Comparison of ENCODE assay signal across 16 cellular contexts in genomic region chr1:7608628-7609295, GRCh38.
DNase-seq lines count a peak whose midpoint lies in the region; ATAC-seq, FAIRE-seq and TF ChIP-seq lines count a peak whose summit lies in the region.
"Had no signal": no experiment of that assay in that cellular context is flagged by ENCODE, and none has a peak within 500 bp of the region (broad histone marks: within the 10 kb centered on the region; RNA-seq: fewer than 3 reads in every experiment).

No MANE protein-coding gene starts in this region.

- H3K9ac ChIP-seq in HUES48 (ENCODE audit: low read depth, low read length): peak overlapping the region; percentile 51
- H3K9ac ChIP-seq in H1 (replicated peaks in 1 of 4; ENCODE audit: extremely low read depth in 1 of 4, low read depth in 3 of 4, low read length in 3 of 4): no peak overlapping the region
- H3K9ac ChIP-seq: GM23248, SK-N-SH had no signal

- H2AFZ ChIP-seq in H1 (ENCODE audit: low read length): no peak overlapping the region
- H2AFZ ChIP-seq: GM23248 had no signal

- H3K27me3 ChIP-seq in HUES48 (ENCODE audit: control insufficient read depth, insufficient read depth, low read length): no peaks in the 10 kb centered on the region
- H3K27me3 ChIP-seq in H1 (replicated peaks in 1 of 4; ENCODE audit: control insufficient read depth in 3 of 4, extremely low read depth in 1 of 4, insufficient read depth in 3 of 4, low read length in 3 of 4): no peaks in the 10 kb centered on the region

- no peak overlapping the region for H2BK15ac ChIP-seq in H1 (ENCODE audit: low read length)

- no peaks in the 10 kb centered on the region for H3K79me2 ChIP-seq in H1 (ENCODE audit: control insufficient read depth in 1 of 2, insufficient read depth in 2 of 2, low read length in 2 of 2)

- no peak overlapping the region for H2BK120ac ChIP-seq in H1 (replicated peaks; ENCODE audit: low read depth, low read length)

- no peaks in the 10 kb centered on the region; the same call in 1 of the 2 replicates for H3K79me1 ChIP-seq in H1 (ENCODE audit: low read depth, low read length)

- H4K8ac ChIP-seq in H1 (ENCODE audit: extremely low read depth, insufficient read depth, low read length): 0 out of 2 replicates have a peak overlapping the region, but pooled peaks have one; percentile 12

- H3K4me3 Mint-ChIP-seq in CD14-positive monocyte (no peak overlapping the region), nephron progenitor cell (no peak overlapping the region)
- no peak overlapping the region for H3K4me3 Mint-ChIP-seq in activated T-helper 2 cell treated with anti-CD3 and anti-CD28 coated beads, Interferon-gamma antibody, Interleukin-2, Interleukin-4, amounts not matched to agents 10 μg/mL and 5 μg/mL and 100 μg/mL, durations not matched to agents 14 hours and 24 hours and 36 hours (ENCODE audit: low read depth)
- H3K4me3 Mint-ChIP-seq: activated CD8-positive, alpha-beta T cell treated with anti-CD3 and anti-CD28 coated beads for 36 hours; activated T-helper 17 cell treated with anti-CD3 and anti-CD28 coated beads, Interleukin-2, amount 50 U/mL, for 72 hours; dendritic cell treated with granulocyte-macrophage colony-stimulating factor and Interleukin-4, amounts not matched to agents 40 ng/mL and 50 ng/mL, for 4 days; stimulated activated naive CD8-positive, alpha-beta T cell treated with anti-CD3 and anti-CD28 coated beads, Interleukin-15, Interleukin-2, amounts not matched to agents 100 ng/mL and 50 ng/mL, for 24 hours had no signal

- H3K4me1 ChIP-seq in HUES48 (ENCODE audit: control insufficient read depth, insufficient read depth, low read length) (peaks cover 12% of the 10 kb centered on the region), H1 (replicated peaks in 1 of 4; ENCODE audit: control insufficient read depth in 3 of 4, insufficient read depth in 4 of 4, low read length in 3 of 4) (peaks cover 0 to 11% (median 5%) of the 10 kb centered on the region in 4 experiments; a peak in 3 of 7 replicates)

- H3K4ac ChIP-seq in H1 (replicated peaks; ENCODE audit: insufficient read length, low read depth, low read length): peak overlapping the region; percentile 27

- H3K23me2 ChIP-seq in H1 (ENCODE audit: low read depth, low read length): peaks cover 8% of the 10 kb centered on the region; the same call in 1 of the 2 replicates

- H3K9me3 Mint-ChIP-seq in CD14-positive monocyte: peaks cover 0 to 12% (median 3%) of the 10 kb centered on the region in 7 donors
- H3K9me3 Mint-ChIP-seq in nephron progenitor cell: peaks cover 19% of the 10 kb centered on the region
- H3K9me3 Mint-ChIP-seq in activated T-helper 2 cell treated with anti-CD3 and anti-CD28 coated beads, Interferon-gamma antibody, Interleukin-2, Interleukin-4, amounts not matched to agents 10 μg/mL and 5 μg/mL and 100 μg/mL, durations not matched to agents 14 hours and 24 hours and 36 hours: no peaks in the 10 kb centered on the region
- H3K9me3 Mint-ChIP-seq: activated CD8-positive, alpha-beta T cell treated with anti-CD3 and anti-CD28 coated beads for 36 hours; activated T-helper 17 cell treated with anti-CD3 and anti-CD28 coated beads, Interleukin-2, amount 50 U/mL, for 72 hours; dendritic cell treated with granulocyte-macrophage colony-stimulating factor and Interleukin-4, amounts not matched to agents 40 ng/mL and 50 ng/mL, for 4 days; stimulated activated naive CD8-positive, alpha-beta T cell treated with anti-CD3 and anti-CD28 coated beads, Interleukin-15, Interleukin-2, amounts not matched to agents 100 ng/mL and 50 ng/mL, for 24 hours had no signal

- no peak overlapping the region for H3K4me2 ChIP-seq in H1 (ENCODE audit: insufficient read depth in 1 of 2, low read depth in 2 of 2, low read length in 2 of 2)
- H3K4me2 ChIP-seq: SK-N-SH had no signal

- H2AK5ac ChIP-seq in H1 (ENCODE audit: low read depth, low read length): 0 out of 2 replicates have a peak overlapping the region, but pooled peaks have one; percentile 82

- H3K4me3 ChIP-seq in HUES48 (ENCODE audit: low read depth, low read length) (no peak overlapping the region; the same call in 1 of the 2 replicates), H1 (ENCODE audit: extremely low read depth in 1 of 4, insufficient read depth in 2 of 4, low read depth in 3 of 4, low read length in 4 of 4) (no peak overlapping the region)
- H3K4me3 ChIP-seq: GM23248 had no signal

- DNase-seq in CD14-positive monocyte (ENCODE audit: low spot score) (peak; percentile 38), H1 (ENCODE audit: low read depth in 1 of 2, low spot score in 2 of 2) (peak; percentile 65 to 69), nephron progenitor cell (peak; percentile 26), activated gamma-delta T cell (lab: John Stamatoyannopoulos, UW) (no peak), NCI-H2196 treated with DMSO at 0.1 percent for 48 hours (lab: John Stamatoyannopoulos, UW; ENCODE audit: unreplicated experiment) (no peak)
- no peak for DNase-seq in activated T-helper 2 cell treated with anti-CD3 and anti-CD28 coated beads, Interferon-gamma antibody, Interleukin-2, Interleukin-4, amounts not matched to agents 10 μg/mL and 5 μg/mL and 100 μg/mL, durations not matched to agents 14 hours and 24 hours and 36 hours (ENCODE audit: low spot score)
- DNase-seq: activated CD8-positive, alpha-beta T cell treated with anti-CD3 and anti-CD28 coated beads for 36 hours; GM23248; occipital lobe; SK-N-SH had no signal

- FAIRE-seq in H1 (lab: Jason Lieb, UNC): no peak
- FAIRE-seq: D721Med had no signal

- H3K27me3 Mint-ChIP-seq in CD14-positive monocyte (ENCODE audit: low read depth in 3 of 3) (peaks cover 1 to 3% (median 2%) of the 10 kb centered on the region in 3 donors), nephron progenitor cell (ENCODE audit: low read depth, poor library complexity) (peaks cover 12% of the 10 kb centered on the region)
- no peaks in the 10 kb centered on the region for H3K27me3 Mint-ChIP-seq in activated T-helper 2 cell treated with anti-CD3 and anti-CD28 coated beads, Interferon-gamma antibody, Interleukin-2, Interleukin-4, amounts not matched to agents 10 μg/mL and 5 μg/mL and 100 μg/mL, durations not matched to agents 14 hours and 24 hours and 36 hours (ENCODE audit: low read depth)

- H3K27ac ChIP-seq in HUES48 (ENCODE audit: low read depth, low read length) (peak overlapping the region; percentile 88), H1 (ENCODE audit: low read depth, low read length) (no peak overlapping the region)
- H3K27ac ChIP-seq: GM23248 had no signal

- H4K20me1 ChIP-seq in H1 (replicated peaks in 1 of 2; ENCODE audit: control insufficient read depth in 1 of 2, insufficient read depth in 2 of 2, low read length in 2 of 2): peaks cover 0 to 4% of the 10 kb centered on the region in 2 experiments

- H3K56ac ChIP-seq in H1 (replicated peaks; ENCODE audit: insufficient read length, low read depth, low read length): no peak overlapping the region

- H4K91ac ChIP-seq in H1 (replicated peaks; ENCODE audit: insufficient read length, low read length): no peak overlapping the region

- no peak for TF ChIP-seq RAD21 in H1 (IDR thresholded peaks at IDR 0.05 in 1 of 2, conservative IDR thresholded peaks at IDR 0.05 in 1 of 2; ENCODE audit: low read depth in 2 of 2, low read length in 2 of 2)

- H2BK20ac ChIP-seq in H1 (ENCODE audit: low read length): 0 out of 2 replicates have a peak overlapping the region, but pooled peaks have one; percentile 94

- H3K18ac ChIP-seq in H1 (ENCODE audit: extremely low read depth, low read length): peak overlapping the region; percentile 96; the same call in 1 of the 2 replicates

- peak overlapping the region; percentile 97 for H2BK12ac ChIP-seq in H1 (ENCODE audit: low read depth, low read length)

- TF ChIP-seq POLR2A in H1 (IDR thresholded peaks at IDR 0.05; ENCODE audit: control extremely low read depth in 1 of 2, low read depth in 2 of 2, low read length in 2 of 2): no peak; a peak in 1 of 3 replicates

- no peak overlapping the region for H3K14ac ChIP-seq in H1 (ENCODE audit: insufficient read length)

- H3K27ac Mint-ChIP-seq in CD14-positive monocyte: no peak overlapping the region
- no peak overlapping the region for H3K27ac Mint-ChIP-seq in nephron progenitor cell
- no peak overlapping the region for H3K27ac Mint-ChIP-seq in activated T-helper 2 cell treated with anti-CD3 and anti-CD28 coated beads, Interferon-gamma antibody, Interleukin-2, Interleukin-4, amounts not matched to agents 10 μg/mL and 5 μg/mL and 100 μg/mL, durations not matched to agents 14 hours and 24 hours and 36 hours
- H3K27ac Mint-ChIP-seq: activated CD8-positive, alpha-beta T cell treated with anti-CD3 and anti-CD28 coated beads for 36 hours; activated T-helper 17 cell treated with anti-CD3 and anti-CD28 coated beads, Interleukin-2, amount 50 U/mL, for 72 hours; dendritic cell treated with granulocyte-macrophage colony-stimulating factor and Interleukin-4, amounts not matched to agents 40 ng/mL and 50 ng/mL, for 4 days; stimulated activated naive CD8-positive, alpha-beta T cell treated with anti-CD3 and anti-CD28 coated beads, Interleukin-15, Interleukin-2, amounts not matched to agents 100 ng/mL and 50 ng/mL, for 24 hours had no signal

- H3K23ac ChIP-seq in H1 (ENCODE audit: insufficient read length): no peak overlapping the region

- intact Hi-C loops in CD14-positive monocyte (cut with micrococcal nuclease): no loop called here
- intact Hi-C loops in activated T-helper 2 cell treated with anti-CD3 and anti-CD28 coated beads, Interferon-gamma antibody, Interleukin-2, Interleukin-4, amounts not matched to agents 10 μg/mL and 5 μg/mL and 100 μg/mL, durations not matched to agents 14 hours and 24 hours and 36 hours (cut with micrococcal nuclease): no loop called here

- POLR2A ChIA-PET in H1 (lab: Charles Lee; ENCODE audit: partially characterized antibody): interaction anchor here (0.9 to 1.0 kb wide), 2 partner anchors 13 to 56 kb away, joined by 3 to 4 read pairs; no protein-coding TSS in a partner anchor

- H2BK5ac ChIP-seq in H1 (ENCODE audit: low read depth, low read length): peak overlapping the region; percentile 90

- no peak for TF ChIP-seq CTCF in CD14-positive monocyte (IDR thresholded peaks at IDR 0.05)
- no peak for TF ChIP-seq CTCF in H1 (IDR thresholded peaks at IDR 0.05; ENCODE audit: control extremely low read depth in 1 of 3, insufficient read depth in 1 of 3, low read depth in 1 of 3, low read length in 3 of 3)
- no peak for TF ChIP-seq CTCF in nephron progenitor cell (IDR thresholded peaks at IDR 0.05)

- H4K5ac ChIP-seq in H1 (ENCODE audit: insufficient read length, low read depth, low read length): peak overlapping the region; percentile 16

- CTCF ChIA-PET in H1 (lab: Charles Lee; ENCODE audit: partially characterized antibody): interaction anchor here (0.9 to 1.1 kb wide), 3 partner anchors 10 to 50 kb away, joined by 3 read pairs; no protein-coding TSS in a partner anchor

- H3K9me3 ChIP-seq in HUES48 (ENCODE audit: control insufficient read depth, insufficient read depth, low read length): peaks cover 6% of the 10 kb centered on the region; the same call in 1 of the 2 replicates
- H3K9me3 ChIP-seq in H1 (ENCODE audit: insufficient read depth in 2 of 2, low read depth in 1 of 2, low read length in 1 of 2): peaks cover 8 to 13% of the 10 kb centered on the region in 2 experiments; a peak in 2 of 4 replicates
- H3K9me3 ChIP-seq: SK-N-SH had no signal

- no peak for ATAC-seq in HG03175 (IDR thresholded peaks at IDR 0.05; ENCODE audit: unreplicated experiment)
- ATAC-seq: activated CD8-positive, alpha-beta T cell treated with anti-CD3 and anti-CD28 coated beads for 36 hours; activated T-helper 17 cell treated with anti-CD3 and anti-CD28 coated beads, Interleukin-2, amount 50 U/mL, for 72 hours had no signal

- TF ChIP-seq EP300 in H1 (IDR thresholded peaks at IDR 0.05; ENCODE audit: borderline replicate concordance in 1 of 2, low read depth in 2 of 2, low read length in 2 of 2): peak in 1 of 2 experiments; percentile 49; a peak in 1 of 3 replicates

- WGBS in H1 (ENCODE audit: extremely low coverage in 1 of 2, insufficient coverage in 1 of 2, insufficient read length in 1 of 2, insufficient replicate concordance in 2 of 2, low coverage in 1 of 2, low lambda C conversion rate in 2 of 2, missing lambda C conversion rate in 1 of 2), 2 experiments: 74% methylated on average over 7 of the region's 9 CpGs; no CpG with 5 or more reads in 1 of the 2 experiments

- H3K4me1 Mint-ChIP-seq in CD14-positive monocyte: no peaks in the 10 kb centered on the region
- H3K4me1 Mint-ChIP-seq in nephron progenitor cell: peaks cover 25% of the 10 kb centered on the region
- H3K4me1 Mint-ChIP-seq in activated T-helper 2 cell treated with anti-CD3 and anti-CD28 coated beads, Interferon-gamma antibody, Interleukin-2, Interleukin-4, amounts not matched to agents 10 μg/mL and 5 μg/mL and 100 μg/mL, durations not matched to agents 14 hours and 24 hours and 36 hours (ENCODE audit: low read depth): no peaks in the 10 kb centered on the region
- H3K4me1 Mint-ChIP-seq: activated T-helper 17 cell treated with anti-CD3 and anti-CD28 coated beads, Interleukin-2, amount 50 U/mL, for 72 hours had no signal

- no peaks in the 10 kb centered on the region for H3K36me3 ChIP-seq in HUES48 (ENCODE audit: control insufficient read depth, insufficient read depth, low read length)
- H3K36me3 ChIP-seq in H1 (ENCODE audit: control insufficient read depth in 2 of 4, insufficient read depth in 4 of 4, low read length in 3 of 4): no peaks in the 10 kb centered on the region

- H3K36me3 Mint-ChIP-seq in CD14-positive monocyte: no peaks in the 10 kb centered on the region
- no peaks in the 10 kb centered on the region for H3K36me3 Mint-ChIP-seq in nephron progenitor cell (ENCODE audit: low read depth)
- no peaks in the 10 kb centered on the region for H3K36me3 Mint-ChIP-seq in activated T-helper 2 cell treated with anti-CD3 and anti-CD28 coated beads, Interferon-gamma antibody, Interleukin-2, Interleukin-4, amounts not matched to agents 10 μg/mL and 5 μg/mL and 100 μg/mL, durations not matched to agents 14 hours and 24 hours and 36 hours (ENCODE audit: low read depth)

Comparison
In these comparisons a context has a peak if more than half of its experiments do, and no peak if none do; other contexts are left out.
1. DNase-seq: peak in CD14-positive monocyte (single experiment), H1 (2 of 2) and nephron progenitor cell (single experiment); none in activated gamma-delta T cell (single experiment), activated T-helper 2 cell treated with anti-CD3 and anti-CD28 coated beads, Interferon-gamma antibody, Interleukin-2, Interleukin-4, amounts not matched to agents 10 μg/mL and 5 μg/mL and 100 μg/mL, durations not matched to agents 14 hours and 24 hours and 36 hours (single experiment) and NCI-H2196 treated with DMSO at 0.1 percent for 48 hours (single experiment).